Comparison of ENCODE assay signal across 9 cellular contexts in the genomic region with DNA sequence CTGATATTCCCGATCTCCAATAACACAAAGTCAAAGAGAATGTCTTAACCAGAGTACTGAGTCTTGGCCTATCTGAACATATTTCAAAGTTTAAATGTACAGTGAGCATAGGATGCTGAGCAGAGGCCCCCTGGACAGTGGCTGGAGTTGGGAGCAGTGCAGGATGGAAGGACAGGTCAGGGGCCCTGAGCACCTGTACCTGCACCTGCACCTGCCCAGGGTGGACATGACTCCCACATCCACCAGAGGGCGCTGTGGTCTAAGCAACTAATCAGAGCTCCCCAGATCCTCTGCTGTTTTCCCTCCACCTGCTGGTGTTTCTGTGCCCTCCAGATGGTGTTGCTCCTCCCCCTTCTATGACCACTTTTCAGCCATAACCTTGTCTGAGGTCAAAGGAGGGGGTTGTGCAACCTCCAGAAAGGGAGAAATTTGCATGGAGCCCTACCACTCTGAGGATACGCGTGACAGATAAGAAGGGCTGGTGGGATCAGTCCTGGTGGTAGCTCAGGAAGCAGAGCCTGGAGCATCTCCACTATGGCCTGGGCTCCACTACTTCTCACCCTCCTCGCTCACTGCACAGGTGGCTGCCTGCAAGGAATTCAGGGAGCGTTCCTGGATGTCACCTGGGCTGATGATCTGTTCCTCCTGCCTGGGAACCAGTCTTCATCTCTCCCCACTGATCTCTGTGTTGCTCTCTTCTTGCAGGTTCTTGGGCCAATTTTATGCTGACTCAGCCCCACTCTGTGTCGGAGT. TPM values are rescaled to one million over a fixed set of nuclear protein-coding genes. Genes with fewer than 3 reads are reported as not detected.
DNase-seq lines count a peak whose midpoint lies in the region; ATAC-seq and TF ChIP-seq lines count a peak whose summit lies in the region.
"Had no signal": no experiment of that assay in that cellular context is flagged by ENCODE, and none has a peak within 500 bp of the region (broad histone marks: within the 10 kb centered on the region; RNA-seq: fewer than 3 reads in every experiment).

No MANE protein-coding gene starts in this region.

- H3K4me1 Mint-ChIP-seq in CD14-positive monocyte (peaks cover 2% of the 10 kb centered on the region), neural crest cell (no peaks in the 10 kb centered on the region)

- no peak overlapping the region for H3K27ac ChIP-seq in thoracic aorta

- peaks cover 0 to 2% (median 0%) of the 10 kb centered on the region in 7 donors for H3K9me3 Mint-ChIP-seq in CD14-positive monocyte
- H3K9me3 Mint-ChIP-seq in neural crest cell = peaks cover 3% of the 10 kb centered on the region
- H3K9me3 Mint-ChIP-seq: T-helper 1 cell treated with Interleukin-12 subunit alpha and Interleukin-12 subunit beta and Interleukin-4 antibody, amounts not matched to agents 30 μg/mL and 1 μg/mL, for 36 hours had no signal

- peak; percentile 62 for TF ChIP-seq POLR2A in GM19193 (IDR thresholded peaks at IDR 0.05; ENCODE audit: extremely low read depth, insufficient read depth, insufficient read length)
- TF ChIP-seq POLR2A in erythroblast (IDR thresholded peaks at IDR 0.05; ENCODE audit: low read length) = no peak

- H3K9me3 ChIP-seq in thoracic aorta = no peaks in the 10 kb centered on the region

- no peaks in the 10 kb centered on the region for H3K4me1 ChIP-seq in thoracic aorta (ENCODE audit: control insufficient read depth in 1 of 2, low read depth in 2 of 2)

- ATAC-seq in HG03520 (IDR thresholded peaks at IDR 0.05; ENCODE audit: unreplicated experiment) (peak; percentile 75), thoracic aorta (ENCODE audit: insufficient number of reproducible peaks, low FRiP score, low read depth) (no peak)

- intact Hi-C loops in CD14-positive monocyte (cut with micrococcal nuclease) = no loop called here

- DNase-seq in CD14-positive monocyte (ENCODE audit: low spot score) (peak; percentile 60), NCI-H82 (lab: John Stamatoyannopoulos, UW) (peak; percentile 86), erythroblast (lab: John Stamatoyannopoulos, UW) (peak; percentile 82 to 85), neural crest cell (ENCODE audit: low read depth, low spot score) (peak; percentile 70), thoracic aorta (ENCODE audit: low spot score) (no peak)
- peak; percentile 36 to 65 for DNase-seq in activated CD8-positive, alpha-beta memory T cell treated with anti-CD3 and anti-CD28 coated beads for 4 hours (ENCODE audit: low read depth in 2 of 2)

- H3K36me3 ChIP-seq in thoracic aorta = no peaks in the 10 kb centered on the region

- H3K36me3 Mint-ChIP-seq in CD14-positive monocyte = no peaks in the 10 kb centered on the region
- H3K36me3 Mint-ChIP-seq in neural crest cell (ENCODE audit: low read depth) = no peaks in the 10 kb centered on the region

- no peak overlapping the region for H3K4me3 ChIP-seq in thoracic aorta

- TF ChIP-seq CTCF in CD14-positive monocyte (IDR thresholded peaks at IDR 0.05) (peak; percentile 97), neural crest cell (conservative IDR thresholded peaks at IDR 0.05) (peak; percentile 92), thoracic aorta (IDR thresholded peaks at IDR 0.05) (peak; percentile 54)

- H3K27me3 Mint-ChIP-seq in CD14-positive monocyte (ENCODE audit: low read depth in 3 of 3) (peaks cover 11 to 29% (median 20%) of the 10 kb centered on the region in 3 donors), neural crest cell (ENCODE audit: low read depth) (peaks cover 93% of the 10 kb centered on the region)

- H3K4me3 Mint-ChIP-seq in CD14-positive monocyte = no peak overlapping the region
- H3K4me3 Mint-ChIP-seq in neural crest cell = no peak overlapping the region
- H3K4me3 Mint-ChIP-seq: T-helper 1 cell treated with Interleukin-12 subunit alpha and Interleukin-12 subunit beta and Interleukin-4 antibody, amounts not matched to agents 30 μg/mL and 1 μg/mL, for 36 hours had no signal

- H3K27me3 ChIP-seq in thoracic aorta (replicated peaks; ENCODE audit: insufficient read depth) = no peaks in the 10 kb centered on the region

- H3K27ac Mint-ChIP-seq in CD14-positive monocyte (peak overlapping the region in 1 of 7 donors; percentile 57), neural crest cell (ENCODE audit: unreplicated experiment) (no peak overlapping the region)
- H3K27ac Mint-ChIP-seq: T-helper 1 cell treated with Interleukin-12 subunit alpha and Interleukin-12 subunit beta and Interleukin-4 antibody, amounts not matched to agents 30 μg/mL and 1 μg/mL, for 36 hours had no signal

RNA-seq across cellular contexts. Expression of gene VPREB1, which starts 49.1 kb away (rescaled TPM):
- not detected for polyA plus RNA-seq in CD14-positive monocyte
- not detected in 2 replicates for total RNA-seq in neural crest cell
- not detected for total RNA-seq in thoracic aorta
